ENCODE assay signal across 19 cellular contexts in the genomic region with DNA sequence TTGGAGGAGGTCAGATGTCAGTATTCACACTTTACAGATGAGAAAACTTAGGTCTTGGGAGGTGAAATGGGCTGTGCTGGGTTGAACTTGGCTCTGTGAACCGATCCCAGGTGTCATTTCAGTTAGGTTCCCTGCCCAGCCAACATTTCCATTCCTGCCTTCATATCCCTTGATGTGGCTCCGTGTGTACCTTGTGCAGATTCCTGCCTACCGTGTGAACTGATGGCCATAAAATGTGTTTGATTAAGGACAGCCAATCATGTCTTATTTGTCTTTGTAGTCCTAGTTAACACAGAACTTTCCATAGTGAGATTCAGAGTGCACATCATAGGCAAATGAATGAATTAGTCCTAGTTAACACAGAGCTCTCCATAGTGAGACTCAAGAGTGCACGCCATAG.
A peak's percentile ranks its signal among the peaks of the same experiment; 100 is the strongest.
DNase-seq lines count a peak whose midpoint lies in the region; ATAC-seq, FAIRE-seq and TF ChIP-seq lines count a peak whose summit lies in the region.
"Had no signal": no experiment of that assay in that cellular context is flagged by ENCODE, and none has a peak within 500 bp of the region (broad histone marks: within the 10 kb centered on the region; RNA-seq: fewer than 3 reads in every experiment).

No MANE protein-coding gene starts in this region.

- no peak overlapping the region for H2AFZ ChIP-seq in HepG2 (ENCODE audit: low read length)

- TF ChIP-seq POLR2A in HepG2 (IDR thresholded peaks at IDR 0.05; ENCODE audit: insufficient read depth in 1 of 2, low read depth in 2 of 2, low read length in 2 of 2) (no peak), right lobe of liver (IDR thresholded peaks at IDR 0.05) (no peak)

- 70% methylated on average over 4 of the region's 4 CpGs for WGBS in HepG2 (ENCODE audit: low lambda C conversion rate)
- WGBS in right lobe of liver (ENCODE audit: insufficient coverage, low coverage, low lambda C conversion rate, missing lambda C conversion rate), result 56% methylated on average over 2 of the region's 4 CpGs

- H3K36me3 Mint-ChIP-seq in WTC11, result no peaks in the 10 kb centered on the region

- H3K4me3 ChIP-seq in HepG2 (replicated peaks in 1 of 3; ENCODE audit: insufficient read depth in 1 of 3, low read depth in 2 of 3, low read length in 3 of 3) (no peak overlapping the region), right lobe of liver (no peak overlapping the region), mucosa of descending colon (no peak overlapping the region)
- H3K4me3 ChIP-seq: A549, BLaER1 had no signal

- H3K9me3 ChIP-seq in HepG2 (ENCODE audit: low read length) (peaks cover 10% of the 10 kb centered on the region), right lobe of liver (no peaks in the 10 kb centered on the region), mucosa of descending colon (no peaks in the 10 kb centered on the region)
- H3K9me3 ChIP-seq: A549 had no signal

- no peak for TF ChIP-seq RAD21 in HepG2 (CRISPR knock-in tag; IDR thresholded peaks at IDR 0.05)

- no peaks in the 10 kb centered on the region for H4K20me1 ChIP-seq in HepG2 (ENCODE audit: insufficient read depth, low read length)
- H4K20me1 ChIP-seq: BLaER1 had no signal

- no peaks in the 10 kb centered on the region for H3K27me3 Mint-ChIP-seq in WTC11 (ENCODE audit: low read depth)
- H3K27me3 Mint-ChIP-seq: CD4-positive, alpha-beta memory T cell; IgD-negative memory B cell had no signal

- in situ Hi-C loops in HepG2 (cut with HindIII; ENCODE audit: extremely low pct_ligation_motif_present, low pct_unique_long_range_greater_than_20kb), result no loop called here

- intact Hi-C loops in HepG2 (cut with micrococcal nuclease; ENCODE audit: unreplicated experiment) (no loop called here), right lobe of liver (cut with DNase I) (no loop called here), mucosa of descending colon (cut with DNase I, micrococcal nuclease) (no loop called here)

- H3K9ac ChIP-seq in HepG2 (ENCODE audit: insufficient read depth, low read depth, low read length), result no peak overlapping the region
- H3K9ac ChIP-seq: BLaER1 had no signal

- H3K27ac ChIP-seq in HepG2 (ENCODE audit: extremely low read length, insufficient read depth, low read length) (no peak overlapping the region), right lobe of liver (no peak overlapping the region)
- H3K27ac ChIP-seq: 22Rv1, A549, BLaER1 had no signal

- no peak overlapping the region for H3K4me2 ChIP-seq in HepG2 (ENCODE audit: low read depth, low read length)
- H3K4me2 ChIP-seq: A549, BLaER1 had no signal

- no TSS peak for BruUV-seq in HepG2 (replicated peaks; lab: Mats Ljungman, UMichigan)

- no peaks in the 10 kb centered on the region; a peak in 1 of 5 replicates for H3K27me3 ChIP-seq in HepG2 (ENCODE audit: control insufficient read depth in 1 of 2, insufficient read depth in 2 of 2, low read length in 2 of 2)
- H3K27me3 ChIP-seq in right lobe of liver, result no peaks in the 10 kb centered on the region
- H3K27me3 ChIP-seq: BLaER1 had no signal

- CTCF ChIA-PET in HepG2 (lab: Yijun Ruan, JAX; ENCODE audit: low intra/inter-chr PET ratio, low total read pairs), result no interaction called here
- CTCF ChIA-PET in WTC11 (lab: Charles Lee), result no interaction called here

- H3K27ac Mint-ChIP-seq in WTC11, result 0 out of 2 replicates have a peak overlapping the region, but pooled peaks have one; percentile 25
- H3K27ac Mint-ChIP-seq: CD14-positive monocyte, IgD-negative memory B cell had no signal

- no peak for FAIRE-seq in HepG2 (lab: Jason Lieb, UNC)
- FAIRE-seq: A549, H1 had no signal

- no peaks in the 10 kb centered on the region for H3K9me3 Mint-ChIP-seq in WTC11
- H3K9me3 Mint-ChIP-seq: CD14-positive monocyte; CD4-positive, alpha-beta memory T cell; H9 had no signal

- TF ChIP-seq CTCF in HepG2 (CRISPR knock-in tag; IDR thresholded peaks at IDR 0.05), result no peak
- no peak for TF ChIP-seq CTCF in right lobe of liver (IDR thresholded peaks at IDR 0.05)
- no peak for TF ChIP-seq CTCF in WTC11 (IDR thresholded peaks at IDR 0.05)
- TF ChIP-seq CTCF in mucosa of descending colon (IDR thresholded peaks at IDR 0.05), result no peak

- H3K4me1 Mint-ChIP-seq in WTC11, result peaks cover 7% of the 10 kb centered on the region

- no peak; the same call in 2 of the 3 replicates for ATAC-seq in HepG2
- ATAC-seq in right lobe of liver, result no peak
- no peak for ATAC-seq in WTC11
- peak; percentile 79 for ATAC-seq in mucosa of descending colon
- ATAC-seq in HG02623 (IDR thresholded peaks at IDR 0.05; ENCODE audit: unreplicated experiment), result no peak
- no peak for ATAC-seq in HG03097 (IDR thresholded peaks at IDR 0.05; ENCODE audit: low FRiP score, unreplicated experiment)
- ATAC-seq: A549 had no signal

- H3K36me3 ChIP-seq in HepG2 (replicated peaks in 1 of 2; ENCODE audit: control insufficient read depth in 1 of 2, insufficient read depth in 2 of 2, low read length in 2 of 2) (no peaks in the 10 kb centered on the region; a peak in 1 of 5 replicates), right lobe of liver (no peaks in the 10 kb centered on the region), mucosa of descending colon (ENCODE audit: low read depth) (no peaks in the 10 kb centered on the region)

- TF ChIP-seq EP300 in HepG2 (IDR thresholded peaks at IDR 0.05; ENCODE audit: low read depth in 2 of 2, low read length in 2 of 2), result no peak
- TF ChIP-seq EP300 in HepG2 (CRISPR knock-in tag; IDR thresholded peaks at IDR 0.05; ENCODE audit: borderline replicate concordance), result no peak

- peaks cover 23% of the 10 kb centered on the region for H3K4me1 ChIP-seq in HepG2 (ENCODE audit: insufficient read depth, low read length)
- H3K4me1 ChIP-seq in right lobe of liver, result no peaks in the 10 kb centered on the region
- no peaks in the 10 kb centered on the region for H3K4me1 ChIP-seq in mucosa of descending colon (ENCODE audit: low read depth)

- POLR2A ChIA-PET in HepG2 (lab: Yijun Ruan, JAX), result no interaction called here
- POLR2A ChIA-PET in WTC11 (lab: Charles Lee), result no interaction called here

- peak; percentile 10 for DNase-seq in HepG2 (ENCODE audit: low spot score)
- no peak for DNase-seq in right lobe of liver
- no peak for DNase-seq in WTC11 (ENCODE audit: low spot score)
- DNase-seq in mucosa of descending colon, result peak in 1 of 3 donors; percentile 4
- no peak for DNase-seq in ureter (ENCODE audit: low spot score)
- no peak for DNase-seq in cerebellar nuclear complex (lab: John Stamatoyannopoulos, UW)
- DNase-seq: Calu3; CD4-positive, alpha-beta memory T cell; DMS79 treated with DMSO at 0.1 percent for 48 hours; GF-D8; H9 had no signal

- H3K79me2 ChIP-seq in HepG2 (ENCODE audit: insufficient read depth, low read length), result no peaks in the 10 kb centered on the region

- H3K4me3 Mint-ChIP-seq in WTC11, result no peak overlapping the region
- H3K4me3 Mint-ChIP-seq: CD14-positive monocyte, H9, IgD-negative memory B cell had no signal

TF ChIP-seq in HepG2, 621 proteins besides CTCF, POLR2A, EP300 and RAD21:
- no peak for TF ChIP-seq ZNF570 (CRISPR knock-in tag; IDR thresholded peaks at IDR 0.05; ENCODE audit: borderline replicate concordance)
- no peak for TF ChIP-seq SIX4 (CRISPR knock-in tag; IDR thresholded peaks at IDR 0.05)

TF ChIP-seq in WTC11, 78 proteins besides CTCF, POLR2A, EP300 and RAD21 (continues in another document):
- TF ChIP-seq CREB1 (CRISPR knock-in tag; IDR thresholded peaks at IDR 0.05), result no peak
- TF ChIP-seq ATF1 (CRISPR knock-in tag; IDR thresholded peaks at IDR 0.05), result no peak
- TF ChIP-seq JUN (CRISPR knock-in tag; IDR thresholded peaks at IDR 0.05), result no peak
- no peak for TF ChIP-seq HMGXB4 (CRISPR knock-in tag; IDR thresholded peaks at IDR 0.05)
- TF ChIP-seq TP53 (CRISPR knock-in tag; IDR thresholded peaks at IDR 0.05), result no peak
- TF ChIP-seq ERG (CRISPR knock-in tag; IDR thresholded peaks at IDR 0.05), result no peak
